ENCODE assay signal across 1 cellular context in the genomic region with DNA sequence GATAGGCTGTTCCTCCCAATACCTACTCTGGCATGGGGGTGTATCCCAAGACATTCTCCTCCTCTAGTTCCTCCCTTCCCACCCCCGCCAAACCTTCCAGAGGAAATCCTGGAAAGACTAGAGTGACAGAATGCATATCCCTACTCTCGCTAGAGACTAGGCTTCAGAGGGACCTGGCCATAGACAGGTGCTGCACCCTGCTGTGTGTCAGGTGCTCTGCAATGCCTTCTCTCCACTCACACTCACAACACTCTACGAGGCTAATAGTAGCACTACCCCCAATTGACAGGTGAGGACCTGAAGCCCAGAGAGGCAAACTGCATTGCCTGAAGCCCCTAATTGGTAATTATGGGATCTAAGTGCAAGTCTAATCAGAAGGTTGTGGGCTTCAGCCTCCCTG.
TF ChIP-seq lines count a peak whose summit lies in the region.

No MANE protein-coding gene starts in this region.

TF ChIP-seq in GM23338, 12 proteins besides CTCF, POLR2A, EP300 and RAD21:
- TF ChIP-seq, protein P1, sequence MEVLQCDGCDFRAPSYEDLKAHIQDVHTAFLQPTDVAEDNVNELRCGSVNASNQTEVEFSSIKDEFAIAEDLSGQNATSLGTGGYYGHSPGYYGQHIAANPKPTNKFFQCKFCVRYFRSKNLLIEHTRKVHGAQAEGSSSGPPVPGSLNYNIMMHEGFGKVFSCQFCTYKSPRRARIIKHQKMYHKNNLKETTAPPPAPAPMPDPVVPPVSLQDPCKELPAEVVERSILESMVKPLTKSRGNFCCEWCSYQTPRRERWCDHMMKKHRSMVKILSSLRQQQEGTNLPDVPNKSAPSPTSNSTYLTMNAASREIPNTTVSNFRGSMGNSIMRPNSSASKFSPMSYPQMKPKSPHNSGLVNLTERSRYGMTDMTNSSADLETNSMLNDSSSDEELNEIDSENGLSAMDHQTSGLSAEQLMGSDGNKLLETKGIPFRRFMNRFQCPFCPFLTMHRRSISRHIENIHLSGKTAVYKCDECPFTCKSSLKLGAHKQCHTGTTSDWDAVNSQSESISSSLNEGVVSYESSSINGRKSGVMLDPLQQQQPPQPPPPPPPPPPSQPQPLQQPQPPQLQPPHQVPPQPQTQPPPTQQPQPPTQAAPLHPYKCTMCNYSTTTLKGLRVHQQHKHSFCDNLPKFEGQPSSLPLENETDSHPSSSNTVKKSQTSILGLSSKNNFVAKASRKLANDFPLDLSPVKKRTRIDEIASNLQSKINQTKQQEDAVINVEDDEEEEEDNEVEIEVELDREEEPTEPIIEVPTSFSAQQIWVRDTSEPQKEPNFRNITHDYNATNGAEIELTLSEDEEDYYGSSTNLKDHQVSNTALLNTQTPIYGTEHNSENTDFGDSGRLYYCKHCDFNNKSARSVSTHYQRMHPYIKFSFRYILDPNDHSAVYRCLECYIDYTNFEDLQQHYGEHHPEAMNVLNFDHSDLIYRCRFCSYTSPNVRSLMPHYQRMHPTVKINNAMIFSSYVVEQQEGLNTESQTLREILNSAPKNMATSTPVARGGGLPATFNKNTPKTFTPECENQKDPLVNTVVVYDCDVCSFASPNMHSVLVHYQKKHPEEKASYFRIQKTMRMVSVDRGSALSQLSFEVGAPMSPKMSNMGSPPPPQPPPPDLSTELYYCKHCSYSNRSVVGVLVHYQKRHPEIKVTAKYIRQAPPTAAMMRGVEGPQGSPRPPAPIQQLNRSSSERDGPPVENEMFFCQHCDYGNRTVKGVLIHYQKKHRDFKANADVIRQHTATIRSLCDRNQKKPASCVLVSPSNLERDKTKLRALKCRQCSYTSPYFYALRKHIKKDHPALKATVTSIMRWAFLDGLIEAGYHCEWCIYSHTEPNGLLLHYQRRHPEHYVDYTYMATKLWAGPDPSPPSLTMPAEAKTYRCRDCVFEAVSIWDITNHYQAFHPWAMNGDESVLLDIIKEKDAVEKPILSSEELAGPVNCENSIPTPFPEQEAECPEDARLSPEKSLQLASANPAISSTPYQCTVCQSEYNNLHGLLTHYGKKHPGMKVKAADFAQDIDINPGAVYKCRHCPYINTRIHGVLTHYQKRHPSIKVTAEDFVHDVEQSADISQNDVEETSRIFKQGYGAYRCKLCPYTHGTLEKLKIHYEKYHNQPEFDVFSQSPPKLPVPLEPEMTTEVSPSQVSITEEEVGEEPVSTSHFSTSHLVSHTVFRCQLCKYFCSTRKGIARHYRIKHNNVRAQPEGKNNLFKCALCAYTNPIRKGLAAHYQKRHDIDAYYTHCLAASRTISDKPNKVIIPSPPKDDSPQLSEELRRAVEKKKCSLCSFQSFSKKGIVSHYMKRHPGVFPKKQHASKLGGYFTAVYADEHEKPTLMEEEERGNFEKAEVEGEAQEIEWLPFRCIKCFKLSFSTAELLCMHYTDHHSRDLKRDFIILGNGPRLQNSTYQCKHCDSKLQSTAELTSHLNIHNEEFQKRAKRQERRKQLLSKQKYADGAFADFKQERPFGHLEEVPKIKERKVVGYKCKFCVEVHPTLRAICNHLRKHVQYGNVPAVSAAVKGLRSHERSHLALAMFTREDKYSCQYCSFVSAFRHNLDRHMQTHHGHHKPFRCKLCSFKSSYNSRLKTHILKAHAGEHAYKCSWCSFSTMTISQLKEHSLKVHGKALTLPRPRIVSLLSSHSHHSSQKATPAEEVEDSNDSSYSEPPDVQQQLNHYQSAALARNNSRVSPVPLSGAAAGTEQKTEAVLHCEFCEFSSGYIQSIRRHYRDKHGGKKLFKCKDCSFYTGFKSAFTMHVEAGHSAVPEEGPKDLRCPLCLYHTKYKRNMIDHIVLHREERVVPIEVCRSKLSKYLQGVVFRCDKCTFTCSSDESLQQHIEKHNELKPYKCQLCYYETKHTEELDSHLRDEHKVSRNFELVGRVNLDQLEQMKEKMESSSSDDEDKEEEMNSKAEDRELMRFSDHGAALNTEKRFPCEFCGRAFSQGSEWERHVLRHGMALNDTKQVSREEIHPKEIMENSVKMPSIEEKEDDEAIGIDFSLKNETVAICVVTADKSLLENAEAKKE (CRISPR knock-in tag; IDR thresholded peaks at IDR 0.05), result no peak
TF ChIP-seq in GM23338: peak in this region for 0.
